In the genomic region with DNA sequence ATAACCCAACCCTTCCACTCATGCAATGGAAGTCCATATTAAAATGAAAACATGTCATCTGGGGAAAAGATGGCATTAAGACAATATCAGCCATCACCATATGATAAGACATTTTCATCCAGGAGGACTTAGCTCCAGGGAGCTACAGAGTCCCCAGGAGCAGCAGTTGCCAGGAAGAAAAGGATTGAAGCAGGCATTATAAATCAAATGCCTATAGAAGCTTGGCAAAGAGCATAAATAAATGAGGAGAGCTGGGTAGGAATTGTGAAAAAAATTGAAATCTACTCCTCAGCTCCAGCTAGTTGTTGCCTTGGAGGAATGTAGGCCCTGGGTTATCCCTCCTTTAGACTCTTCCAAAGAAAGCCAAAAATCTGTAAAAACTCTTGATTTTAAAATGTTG, we compare ENCODE assay signal across 15 cellular contexts. TPM values are rescaled to one million over a fixed set of nuclear protein-coding genes. Genes with fewer than 3 reads are reported as not detected.
"Had no signal": no experiment of that assay in that cellular context is flagged by ENCODE, and none has a peak within 500 bp of the region (broad histone marks: within the 10 kb centered on the region; RNA-seq: fewer than 3 reads in every experiment).

No MANE protein-coding gene starts in this region.

- H3K36me3 ChIP-seq: breast epithelium, upper lobe of left lung had no signal

- H3K27me3 ChIP-seq: breast epithelium, upper lobe of left lung had no signal

- DNase-seq: activated CD4-positive, alpha-beta T cell treated with anti-CD3 and anti-CD28 coated beads, Interleukin-2, amount 50 U/mL, for 48 hours; activated CD8-positive, alpha-beta memory T cell treated with anti-CD3 and anti-CD28 coated beads, Interleukin-2, amount 10 ng/mL, durations not matched to agents 7 days and 5 days; activated effector memory CD4-positive, alpha-beta T cell treated with anti-CD3 and anti-CD28 coated beads, Interleukin-2, amount 50 U/mL, for 16 hours; activated T-cell treated with anti-CD3 and anti-CD28 coated beads, Interleukin-2, amount 50 U/mL, for 24 hours; naive thymus-derived CD4-positive, alpha-beta T cell; right cardiac atrium; stimulated activated CD4-positive, alpha-beta T cell treated with anti-CD3 and anti-CD28 coated beads, Interleukin-1b, Interleukin-23, amount 100 ng/mL, for 48 hours; stimulated activated naive B cell treated with anti-CD40 and anti-IgM and Interleukin-4, amounts not matched to agents 10 μg/mL and 1 μg/mL and 100 μg/mL, for 72 hours; T-helper 2 cell; upper lobe of left lung had no signal

- H3K27ac ChIP-seq: breast epithelium, upper lobe of left lung had no signal

- H3K4me3 ChIP-seq: breast epithelium, upper lobe of left lung had no signal

- H3K4me1 ChIP-seq: breast epithelium had no signal

- ATAC-seq: activated CD4-positive, CD25-positive, alpha-beta regulatory T cell treated with anti-CD3 and anti-CD28 coated beads, Interleukin-2, amount 50 U/mL, for 24 hours; activated CD8-positive, alpha-beta memory T cell treated with anti-CD3 and anti-CD28 coated beads, Interleukin-2, amount 10 ng/mL, durations not matched to agents 7 days and 5 days; activated naive CD4-positive, alpha-beta T cell treated with anti-CD3 and anti-CD28 coated beads, Interleukin-2, amount 50 U/mL, for 72 hours; naive thymus-derived CD4-positive, alpha-beta T cell; right cardiac atrium; stimulated activated naive B cell treated with anti-CD40 and anti-IgM and Interleukin-4, amounts not matched to agents 10 μg/mL and 1 μg/mL and 100 μg/mL, for 72 hours had no signal

- H3K9me3 ChIP-seq: breast epithelium, upper lobe of left lung had no signal

- FAIRE-seq: TTC549 had no signal

RNA-seq across cellular contexts. Expression of gene FAM13C, which starts 42.5 kb away (rescaled TPM):
- total RNA-seq: activated CD8-positive, alpha-beta memory T cell treated with anti-CD3 and anti-CD28 coated beads, Interleukin-2, amount 10 ng/mL, durations not matched to agents 7 days and 5 days; mononuclear cell; naive thymus-derived CD4-positive, alpha-beta T cell had no signal
- polyA plus RNA-seq: naive thymus-derived CD4-positive, alpha-beta T cell had no signal
